ENCODE assay signal across 10 cellular contexts in genomic region chr2:42124051-42124813, GRCh38. TPM values are rescaled to one million over a fixed set of nuclear protein-coding genes. Genes with fewer than 3 reads are reported as not detected.
A peak's percentile ranks its signal among the peaks of the same experiment; 100 is the strongest.
DNase-seq lines count a peak whose midpoint lies in the region; ATAC-seq and TF ChIP-seq lines count a peak whose summit lies in the region.
"Had no signal": no experiment of that assay in that cellular context is flagged by ENCODE, and none has a peak within 500 bp of the region (broad histone marks: within the 10 kb centered on the region; RNA-seq: fewer than 3 reads in every experiment).

No MANE protein-coding gene starts in this region.

- no peak overlapping the region for H3K9ac ChIP-seq in smooth muscle cell (ENCODE audit: low read depth)

- 64% methylated on average over 7 of the region's 7 CpGs for WGBS in smooth muscle cell (ENCODE audit: low lambda C conversion rate)

- no peaks in the 10 kb centered on the region for H3K27me3 ChIP-seq in smooth muscle cell (ENCODE audit: low read depth)

- H3K79me2 ChIP-seq in smooth muscle cell (ENCODE audit: low read depth), result no peaks in the 10 kb centered on the region

- peaks cover 17% of the 10 kb centered on the region for H3F3A ChIP-seq in smooth muscle cell (ENCODE audit: low read depth)

- H3K4me3 ChIP-seq in smooth muscle cell, result no peak overlapping the region

- TF ChIP-seq CTCF in smooth muscle cell (IDR thresholded peaks at IDR 0.05; ENCODE audit: borderline replicate concordance, insufficient read depth, poor library complexity, severe bottlenecking), result no peak

- peaks cover 30% of the 10 kb centered on the region for H3K4me1 ChIP-seq in smooth muscle cell (ENCODE audit: low read depth)

- H3K9me3 ChIP-seq in smooth muscle cell (replicated peaks; ENCODE audit: low read depth), result no peaks in the 10 kb centered on the region

- H3K4me2 ChIP-seq in smooth muscle cell, result peak overlapping the region; percentile 59

- DNase-seq in NOMO-1 treated with DMSO at 0.1 percent for 48 hours (lab: John Stamatoyannopoulos, UW; ENCODE audit: unreplicated experiment) (peak; percentile 8), NOMO-1 treated with dmso at 0.1 percent for 144 hours (lab: John Stamatoyannopoulos, UW; ENCODE audit: unreplicated experiment) (no peak), smooth muscle cell (lab: John Stamatoyannopoulos, UW; ENCODE audit: unreplicated experiment) (no peak), retina (no peak), foreskin melanocyte (no peak), middle frontal gyrus (ENCODE audit: extremely low spot score, low spot score) (no peak)
- DNase-seq: dermis blood vessel endothelial cell had no signal

- no peaks in the 10 kb centered on the region for H4K20me1 ChIP-seq in smooth muscle cell (ENCODE audit: low read depth)

- H3K27ac ChIP-seq in smooth muscle cell (ENCODE audit: low read depth), result peak overlapping the region; percentile 67
- H3K27ac ChIP-seq: HL-60 had no signal

- H2AFZ ChIP-seq in smooth muscle cell (ENCODE audit: low read depth), result no peak overlapping the region

- ATAC-seq in HG02970 (IDR thresholded peaks at IDR 0.05; ENCODE audit: low FRiP score, unreplicated experiment) (peak; percentile 64), SK-N-SH treated with all-trans-retinoic acid at 6 μM for 48 hours (peak; percentile 5; the same call in 2 of the 3 replicates)

- H3K36me3 ChIP-seq in smooth muscle cell (ENCODE audit: low read depth), result no peaks in the 10 kb centered on the region

TF ChIP-seq in SK-N-SH treated with all-trans-retinoic acid at 6 μM for 48 hours, 23 proteins besides CTCF, POLR2A, EP300 and RAD21:
- TF ChIP-seq, protein P1, sequence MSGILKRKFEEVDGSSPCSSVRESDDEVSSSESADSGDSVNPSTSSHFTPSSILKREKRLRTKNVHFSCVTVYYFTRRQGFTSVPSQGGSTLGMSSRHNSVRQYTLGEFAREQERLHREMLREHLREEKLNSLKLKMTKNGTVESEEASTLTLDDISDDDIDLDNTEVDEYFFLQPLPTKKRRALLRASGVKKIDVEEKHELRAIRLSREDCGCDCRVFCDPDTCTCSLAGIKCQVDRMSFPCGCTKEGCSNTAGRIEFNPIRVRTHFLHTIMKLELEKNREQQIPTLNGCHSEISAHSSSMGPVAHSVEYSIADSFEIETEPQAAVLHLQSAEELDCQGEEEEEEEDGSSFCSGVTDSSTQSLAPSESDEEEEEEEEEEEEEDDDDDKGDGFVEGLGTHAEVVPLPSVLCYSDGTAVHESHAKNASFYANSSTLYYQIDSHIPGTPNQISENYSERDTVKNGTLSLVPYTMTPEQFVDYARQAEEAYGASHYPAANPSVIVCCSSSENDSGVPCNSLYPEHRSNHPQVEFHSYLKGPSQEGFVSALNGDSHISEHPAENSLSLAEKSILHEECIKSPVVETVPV (CRISPR knock-in tag; IDR thresholded peaks at IDR 0.05), result no peak
- TF ChIP-seq TOX (CRISPR knock-in tag; IDR thresholded peaks at IDR 0.05; ENCODE audit: borderline replicate concordance) (no peak), ZC3H10 (CRISPR knock-in tag; IDR thresholded peaks at IDR 0.05) (no peak)

RNA-seq across cellular contexts. Expression of gene EML4, which starts 44.9 kb away (rescaled TPM):
- total RNA-seq in smooth muscle cell, result 46.2 and 55.9 TPM in 2 replicates
- 33.6 and 39.9 TPM in 2 replicates for polyA plus RNA-seq in smooth muscle cell
